In the genomic region with DNA sequence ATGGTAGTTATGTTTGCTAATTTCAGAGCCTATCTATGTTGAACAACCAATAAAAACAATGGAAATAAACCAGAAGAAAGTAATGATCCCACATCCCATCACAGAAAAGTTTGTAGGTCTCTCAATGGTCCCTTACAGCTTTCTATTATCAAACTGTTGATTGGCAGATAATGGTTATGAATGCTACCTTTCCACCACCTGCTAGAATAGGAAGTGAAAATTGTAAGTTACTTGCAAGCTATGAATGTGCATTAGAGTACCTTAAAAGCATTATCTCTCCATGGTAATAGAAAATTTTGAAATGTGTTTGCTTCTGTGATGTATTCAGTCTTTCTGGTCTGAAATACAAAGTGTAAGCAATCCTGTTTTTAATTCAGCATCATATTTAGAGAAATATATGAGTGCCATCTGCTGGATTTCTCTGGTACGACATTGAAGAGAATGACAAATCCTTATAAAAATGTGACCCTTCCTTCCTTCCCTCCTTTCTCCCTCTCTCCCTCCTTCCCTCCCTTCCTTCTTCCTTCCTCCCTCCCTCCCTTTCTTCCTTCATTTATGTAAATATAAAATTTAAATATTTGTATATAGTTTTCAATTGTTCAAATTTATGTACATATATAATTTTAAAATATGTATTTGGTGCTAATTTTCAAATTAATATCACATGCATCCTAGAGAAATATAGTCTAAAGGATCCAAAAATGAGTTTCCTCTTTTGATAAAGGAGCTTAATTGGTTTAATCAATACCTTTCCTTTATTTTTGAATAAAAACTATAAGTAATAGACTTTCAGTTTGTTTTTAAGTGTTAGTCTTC, we compare ENCODE assay signal across 8 cellular contexts. TPM values are rescaled to one million over a fixed set of nuclear protein-coding genes. Genes with fewer than 3 reads are reported as not detected.
DNase-seq lines count a peak whose midpoint lies in the region; ATAC-seq, FAIRE-seq and TF ChIP-seq lines count a peak whose summit lies in the region.

No MANE protein-coding gene starts in this region.

- TF ChIP-seq RAD21 in GM12878 (IDR thresholded peaks at IDR 0.05; ENCODE audit: insufficient read depth, low read depth, low read length): 0 out of 2 replicates have a peak, but pooled peaks have one; percentile 26

- peak; percentile 34; the same call in 2 of the 3 replicates for ATAC-seq in GM12878

- 0% methylated on average over 1 of the region's 1 CpG for WGBS in GM12878 (ENCODE audit: insufficient coverage, insufficient replicate concordance, low lambda C conversion rate, missing lambda C conversion rate)

- SMC1A ChIA-PET in GM12878 (lab: Charles Lee; ENCODE audit: uncharacterized antibody, unreplicated experiment): interaction anchor here (0.5 to 1.1 kb wide), 3 partner anchors 98 to 1220 kb away, joined by 3 to 4 read pairs (median 3); no protein-coding TSS in a partner anchor

- no peak overlapping the region for H3K9ac ChIP-seq in GM12878 (ENCODE audit: control insufficient read depth, insufficient read depth, low read length)

- no peaks in the 10 kb centered on the region for H3K4me1 ChIP-seq in GM12878 (ENCODE audit: control insufficient read depth, insufficient read depth, low read length)

- in situ Hi-C loops in GM12878 (cut with MboI): no loop called here

- no peak for FAIRE-seq in GM12878 (lab: Jason Lieb, UNC)
- FAIRE-seq in GM12891 (lab: Jason Lieb, UNC): no peak

- no peak for TF ChIP-seq POLR2A in GM12878 (IDR thresholded peaks at IDR 0.05; ENCODE audit: low read depth, low read length)
- TF ChIP-seq POLR2A in GM12891 (IDR thresholded peaks at IDR 0.05; ENCODE audit: low read depth, low read length): no peak

- peak; percentile 34 for DNase-seq in A172 (ENCODE audit: low spot score)
- DNase-seq in LoVo (ENCODE audit: low spot score): peak; percentile 47
- DNase-seq in GM12878 (ENCODE audit: low read depth, low spot score): no peak
- DNase-seq in medulla oblongata (ENCODE audit: extremely low spot score): peak; percentile 66
- no peak for DNase-seq in UCSD-AML1 (lab: John Stamatoyannopoulos, UW; ENCODE audit: unreplicated experiment)
- no peak for DNase-seq in hepatic stellate cell (ENCODE audit: low spot score)
- no peak for DNase-seq in GM12891 (ENCODE audit: insufficient read length, low spot score)

- no peak overlapping the region for H3K27ac ChIP-seq in GM12878 (ENCODE audit: control insufficient read depth, insufficient read depth)

- TF ChIP-seq CTCF in GM12875 (IDR thresholded peaks at IDR 0.05; ENCODE audit: borderline replicate concordance, insufficient read depth, low read depth, low read length) (peak; percentile 10; the same call in 1 of the 2 replicates), GM12878 (IDR thresholded peaks at IDR 0.05 in 2 of 3, conservative IDR thresholded peaks at IDR 0.05 in 1 of 3; ENCODE audit: control insufficient read depth in 2 of 3, extremely low read depth in 1 of 3, insufficient read depth in 1 of 3, low read depth in 3 of 3, low read length in 3 of 3) (peak; percentile 25 to 48 (median 28); a peak in 4 of 6 replicates)

- intact Hi-C loops in GM12878 (cut with micrococcal nuclease; ENCODE audit: unreplicated experiment): loop anchor here (5.0 kb wide), 3 partner anchors 589 to 1029 kb away; no protein-coding TSS in a partner anchor

- no peaks in the 10 kb centered on the region for H3K9me3 ChIP-seq in GM12878 (replicated peaks; ENCODE audit: control insufficient read depth, insufficient read depth, low read length)

- H3K27me3 ChIP-seq in GM12878 (replicated peaks in 1 of 2; ENCODE audit: control insufficient read depth in 2 of 2, insufficient read depth in 2 of 2, low read length in 1 of 2): no peaks in the 10 kb centered on the region

- no peak overlapping the region for H3K4me2 ChIP-seq in GM12878 (ENCODE audit: control insufficient read depth, insufficient read depth)

- POLR2A ChIA-PET in GM12878 (lab: Charles Lee): no interaction called here

- no TSS peak for BruUV-seq in GM12878 (replicated peaks; lab: Mats Ljungman, UMichigan)

- RAD21 ChIA-PET in GM12878 (lab: Charles Lee; ENCODE audit: unreplicated experiment): no interaction called here

- no peak for TF ChIP-seq EP300 in GM12878 (IDR thresholded peaks at IDR 0.05; ENCODE audit: borderline replicate concordance in 1 of 2, control insufficient read depth in 1 of 2, low read depth in 2 of 2, low read length in 2 of 2)

- H3K79me2 ChIP-seq in GM12878 (ENCODE audit: control insufficient read depth, insufficient read depth, low read length): no peaks in the 10 kb centered on the region

- H3K4me3 ChIP-seq in GM12875 (ENCODE audit: low read depth, low read length): no peak overlapping the region
- H3K4me3 ChIP-seq in GM12878: no peak overlapping the region

- H4K20me1 ChIP-seq in GM12878 (ENCODE audit: control insufficient read depth, insufficient read depth): no peaks in the 10 kb centered on the region

- CTCF ChIA-PET in GM12878 (lab: Yijun Ruan, JAX): interaction anchor here (0.7 to 1.6 kb wide), 6 partner anchors 9 to 678 kb away, joined by 3 to 7 read pairs (median 3); no protein-coding TSS in a partner anchor

- H2AFZ ChIP-seq in GM12878 (ENCODE audit: control insufficient read depth, low read depth, low read length): no peak overlapping the region

- H3K36me3 ChIP-seq in GM12878 (ENCODE audit: control insufficient read depth in 2 of 2, insufficient read depth in 2 of 2, low read length in 1 of 2): no peaks in the 10 kb centered on the region

TF ChIP-seq in GM12878, 131 proteins besides CTCF, POLR2A, EP300 and RAD21:
- TF ChIP-seq SMAD1 (IDR thresholded peaks at IDR 0.05; ENCODE audit: low read depth, partially characterized antibody) (no peak), SMC3 (IDR thresholded peaks at IDR 0.05; ENCODE audit: borderline replicate concordance, low read length) (peak; percentile 26; the same call in 1 of the 2 replicates), MXI1 (IDR thresholded peaks at IDR 0.05; ENCODE audit: low read depth, low read length) (no peak)

TF ChIP-seq in GM12891, 5 proteins besides CTCF, POLR2A, EP300 and RAD21:
- TF ChIP-seq POLR2AphosphoS5 (IDR thresholded peaks at IDR 0.05; ENCODE audit: low read depth, low read length): no peak

RNA-seq across cellular contexts. Expression of gene PNLIPRP3, which starts 41.4 kb away (rescaled TPM):
- 0.22 TPM in 1 of 2 replicates, not detected in the other for total RNA-seq in A172 (2014; rRNA removed; shearing (Covaris generic))
- total RNA-seq in GM12878 (2013; cell fraction: nucleolus; rRNA removed): not detected in 2 replicates
- not detected in 2 replicates for total RNA-seq in GM12878 (2014; rRNA removed)
- not detected in 2 replicates for total RNA-seq in GM12878 (2014; rRNA removed; fragmentation: Illumina TruSeq; extraction: Trizol)
- total RNA-seq in GM12878 (2021): not detected in 2 replicates
- polyA plus RNA-seq in GM12878 (2011; ENCODE audit: low read depth): not detected
- polyA plus RNA-seq in GM12878 (2011; rRNA removed): 0.03 TPM in 1 of 2 replicates, not detected in the other
- polyA plus RNA-seq in GM12878 (2011; cell fraction: cytosol; rRNA removed): not detected in 2 replicates
- polyA plus RNA-seq in GM12878 (2011; cell fraction: nucleus; rRNA removed): not detected in 2 replicates
- polyA plus RNA-seq in GM12878 (2012): not detected in 2 replicates
- polyA plus RNA-seq in GM12878 (2014; fragmentation: Illumina TruSeq; extraction: Trizol): not detected in 2 replicates
- not detected for polyA plus RNA-seq in GM12878 (2014; fragmentation: Nextera tagmentation; extraction: Ambion mirVana)
- not detected in 2 replicates for polyA plus RNA-seq in GM12878 (2014; rRNA removed)
- polyA plus RNA-seq in GM12878 (2016; fragmentation: Nextera tagmentation; extraction: Ambion mirVana): not detected
- not detected in 2 replicates for polyA minus RNA-seq in GM12878 (2011; rRNA and poly(A)+ RNA removed)
- not detected in 2 replicates for polyA minus RNA-seq in GM12878 (2011; cell fraction: cytosol; rRNA and poly(A)+ RNA removed)
- not detected in 2 replicates for polyA minus RNA-seq in GM12878 (2011; cell fraction: nucleus; rRNA and poly(A)+ RNA removed)
- polyA plus RNA-seq in GM12891 (2012; ENCODE audit: low read depth, missing spikeins): not detected

Comparison
In these comparisons a context has a peak if more than half of its experiments do, and no peak if none do; other contexts are left out.
1. DNase-seq: peak in A172 (single experiment), LoVo (single experiment) and medulla oblongata (single experiment); none in GM12878 (single experiment), UCSD-AML1 (single experiment), hepatic stellate cell (single experiment) and GM12891 (single experiment).